In the genomic region with DNA sequence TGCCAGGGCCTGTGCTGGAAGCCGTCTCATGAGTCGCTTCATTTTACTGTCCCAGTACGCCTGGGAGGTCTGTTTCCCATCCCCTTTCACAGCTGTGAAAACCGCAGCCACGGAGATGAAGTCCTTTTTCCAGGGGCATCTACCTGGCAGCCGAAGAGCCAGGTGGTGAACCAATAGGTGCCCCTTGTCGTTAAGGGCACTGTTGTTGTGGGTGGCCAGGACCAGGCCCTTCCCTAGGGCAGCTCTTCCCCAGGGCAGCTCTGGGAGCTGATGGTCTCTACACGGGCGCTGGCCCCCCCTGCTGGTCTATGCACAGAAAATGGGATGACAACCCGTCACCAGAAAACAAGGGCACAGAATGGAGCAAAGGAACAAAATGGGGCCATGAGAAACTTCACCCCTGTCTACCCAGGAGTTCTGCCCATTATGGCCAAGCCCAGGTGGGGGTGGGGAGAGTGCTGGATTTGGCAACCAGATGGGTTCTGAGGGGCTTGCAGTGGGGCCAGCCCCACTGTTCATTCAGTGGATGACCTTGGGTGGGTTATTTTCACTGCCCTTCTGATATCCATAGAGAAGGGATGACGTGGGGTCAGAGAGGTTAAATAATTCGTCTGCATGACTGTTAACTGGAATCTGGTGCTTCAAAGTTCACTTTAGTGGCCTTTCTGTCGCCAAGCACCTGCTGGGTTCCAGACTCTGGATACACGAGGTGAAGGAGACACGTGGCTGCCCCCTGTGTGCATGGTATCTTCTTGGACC, we compare ENCODE assay signal across 8 cellular contexts. TPM values are rescaled to one million over a fixed set of nuclear protein-coding genes. Genes with fewer than 3 reads are reported as not detected.
DNase-seq lines count a peak whose midpoint lies in the region; ATAC-seq and TF ChIP-seq lines count a peak whose summit lies in the region.

No MANE protein-coding gene starts in this region.

- peaks cover 6% of the 10 kb centered on the region for H3K9me3 Mint-ChIP-seq in activated CD4-positive, alpha-beta memory T cell treated with anti-CD3 and anti-CD28 coated beads for 36 hours
- no peaks in the 10 kb centered on the region for H3K9me3 Mint-ChIP-seq in effector memory CD8-positive, alpha-beta T cell
- peaks cover 3% of the 10 kb centered on the region for H3K9me3 Mint-ChIP-seq in mesothelial cell of epicardium

- no peaks in the 10 kb centered on the region for H3K36me3 ChIP-seq in suprapubic skin

- H3K36me3 Mint-ChIP-seq in activated CD4-positive, alpha-beta memory T cell treated with anti-CD3 and anti-CD28 coated beads for 36 hours, result peaks cover 30% of the 10 kb centered on the region
- peaks cover 2% of the 10 kb centered on the region for H3K36me3 Mint-ChIP-seq in effector memory CD8-positive, alpha-beta T cell (ENCODE audit: insufficient read depth)
- H3K36me3 Mint-ChIP-seq in mesothelial cell of epicardium, result no peaks in the 10 kb centered on the region

- no peaks in the 10 kb centered on the region for H3K9me3 ChIP-seq in suprapubic skin

- H3K4me1 ChIP-seq in suprapubic skin, result peaks cover 70% of the 10 kb centered on the region

- H3K4me1 Mint-ChIP-seq in activated CD4-positive, alpha-beta memory T cell treated with anti-CD3 and anti-CD28 coated beads for 36 hours (ENCODE audit: low read depth), result peaks cover 58% of the 10 kb centered on the region
- peaks cover 35 to 43% of the 10 kb centered on the region in 2 donors for H3K4me1 Mint-ChIP-seq in effector memory CD8-positive, alpha-beta T cell (ENCODE audit: low read depth in 2 of 2)
- H3K4me1 Mint-ChIP-seq in mesothelial cell of epicardium, result peaks cover 59% of the 10 kb centered on the region

- DNase-seq in NCI-H1436 (lab: John Stamatoyannopoulos, UW) (peak; percentile 35), NCI-H1436 treated with DMSO at 0.1 percent for 48 hours (lab: John Stamatoyannopoulos, UW) (no peak), NCI-H345 treated with DMSO at 0.1 percent for 48 hours (lab: John Stamatoyannopoulos, UW; ENCODE audit: unreplicated experiment) (peak; percentile 25), mesothelial cell of epicardium (ENCODE audit: low spot score in 2 of 2, unreplicated experiment in 2 of 2) (peak; percentile 43 to 64), suprapubic skin (ENCODE audit: low spot score in 2 of 2) (no peak), NCI-H2171 treated with DMSO at 0.1 percent for 48 hours (lab: John Stamatoyannopoulos, UW) (no peak)
- DNase-seq in activated CD4-positive, alpha-beta memory T cell treated with anti-CD3 and anti-CD28 coated beads for 36 hours, result peak; percentile 73
- DNase-seq in effector memory CD8-positive, alpha-beta T cell, result peak; percentile 26 to 35 (median 32)

- ATAC-seq in effector memory CD8-positive, alpha-beta T cell (replicated peaks), result no peak

- peaks cover 28% of the 10 kb centered on the region for H3K27me3 Mint-ChIP-seq in activated CD4-positive, alpha-beta memory T cell treated with anti-CD3 and anti-CD28 coated beads for 36 hours
- H3K27me3 Mint-ChIP-seq in effector memory CD8-positive, alpha-beta T cell, result peaks cover 53 to 82% of the 10 kb centered on the region in 2 donors
- H3K27me3 Mint-ChIP-seq in mesothelial cell of epicardium (ENCODE audit: low read depth), result no peaks in the 10 kb centered on the region

- peak overlapping the region; percentile 18 for H3K27ac Mint-ChIP-seq in activated CD4-positive, alpha-beta memory T cell treated with anti-CD3 and anti-CD28 coated beads for 36 hours
- H3K27ac Mint-ChIP-seq in effector memory CD8-positive, alpha-beta T cell, result no peak overlapping the region
- no peak overlapping the region for H3K27ac Mint-ChIP-seq in mesothelial cell of epicardium

- WGBS in suprapubic skin, result 74% methylated on average over 15 of the region's 15 CpGs

- intact Hi-C loops in activated CD4-positive, alpha-beta memory T cell treated with anti-CD3 and anti-CD28 coated beads for 36 hours (cut with micrococcal nuclease), result loop anchor here (5.0 kb wide), 1 partner anchor 304 kb away; no protein-coding TSS in a partner anchor

- H3K27ac ChIP-seq in suprapubic skin, result peak overlapping the region; percentile 76

- CTCF ChIA-PET in activated CD4-positive, alpha-beta memory T cell treated with anti-CD3 and anti-CD28 coated beads for 36 hours (lab: Charles Lee), result interaction anchor here (0.8 to 5.1 kb wide), 25 partner anchors 9 to 409 kb away, joined by 3 to 59 read pairs (median 5); a partner anchor contains a TSS

- peak overlapping the region; percentile 13 for H3K4me3 Mint-ChIP-seq in activated CD4-positive, alpha-beta memory T cell treated with anti-CD3 and anti-CD28 coated beads for 36 hours
- no peak overlapping the region for H3K4me3 Mint-ChIP-seq in effector memory CD8-positive, alpha-beta T cell
- H3K4me3 Mint-ChIP-seq in mesothelial cell of epicardium, result no peak overlapping the region

- no peak for TF ChIP-seq POLR2A in suprapubic skin (IDR thresholded peaks at IDR 0.05)

- POLR2A ChIA-PET in activated CD4-positive, alpha-beta memory T cell treated with anti-CD3 and anti-CD28 coated beads for 36 hours (lab: Charles Lee), result interaction anchor here (0.5 to 3.5 kb wide), 5 partner anchors 100 to 612 kb away, joined by 3 to 15 read pairs (median 7); a partner anchor contains a TSS

- TF ChIP-seq CTCF in mesothelial cell of epicardium (IDR thresholded peaks at IDR 0.05; ENCODE audit: unreplicated experiment) (peak; percentile 43), suprapubic skin (IDR thresholded peaks at IDR 0.05) (peak in 1 of 2 donors; percentile 7)

- no peak for TF ChIP-seq EP300 in suprapubic skin (IDR thresholded peaks at IDR 0.05)

- H3K4me3 ChIP-seq in suprapubic skin, result no peak overlapping the region

- H3K27me3 ChIP-seq in suprapubic skin, result no peaks in the 10 kb centered on the region

RNA-seq across cellular contexts. Expression of a gene that starts 11.5 kb away (rescaled TPM):
- total RNA-seq in activated CD4-positive, alpha-beta memory T cell treated with anti-CD3 and anti-CD28 coated beads for 36 hours, result 10 to 100 TPM; 68.9 to 69.9 TPM
- total RNA-seq in mesothelial cell of epicardium, result 18.6 to 22.4 TPM (median 19.1 TPM) in 3 replicates
- total RNA-seq in suprapubic skin, result 1 to 10 TPM; 2.7 to 7.7 (median 6.4) TPM

Comparison
In these comparisons a context has a peak if more than half of its experiments do, and no peak if none do; other contexts are left out.
1. DNase-seq: peak in NCI-H1436 (single experiment), NCI-H345 treated with DMSO at 0.1 percent for 48 hours (single experiment), activated CD4-positive, alpha-beta memory T cell treated with anti-CD3 and anti-CD28 coated beads for 36 hours (single experiment), effector memory CD8-positive, alpha-beta T cell (3 of 3) and mesothelial cell of epicardium (2 of 2); none in NCI-H1436 treated with DMSO at 0.1 percent for 48 hours (single experiment), suprapubic skin (0 of 2) and NCI-H2171 treated with DMSO at 0.1 percent for 48 hours (single experiment).